Comparison of ENCODE assay signal across 9 cellular contexts in genomic region chr2:201258666-201258999, GRCh38. TPM values are rescaled to one million over a fixed set of nuclear protein-coding genes. Genes with fewer than 3 reads are reported as not detected.
A peak's percentile ranks its signal among the peaks of the same experiment; 100 is the strongest.
DNase-seq lines count a peak whose midpoint lies in the region; ATAC-seq and TF ChIP-seq lines count a peak whose summit lies in the region.
"Had no signal": no experiment of that assay in that cellular context is flagged by ENCODE, and none has a peak within 500 bp of the region (broad histone marks: within the 10 kb centered on the region; RNA-seq: fewer than 3 reads in every experiment).

No MANE protein-coding gene starts in this region.

- intact Hi-C loops in testis (cut with DNase I; ENCODE audit: low total_unique reads) (no loop called here), sciatic nerve (cut with DNase I) (no loop called here)

- H3K36me3 Mint-ChIP-seq in activated CD8-positive, alpha-beta T cell treated with anti-CD3 and anti-CD28 coated beads, Interleukin-2, amount 10 ng/mL, durations not matched to agents 7 days and 5 days (ENCODE audit: low read depth): peaks cover 35% of the 10 kb centered on the region

- H3K4me3 ChIP-seq in iPS-20b (ENCODE audit: low read length): peak overlapping the region; percentile 50; the same call in 1 of the 2 replicates
- H3K4me3 ChIP-seq in testis: peak overlapping the region; percentile 61 to 68

- 1 to 2% methylated on average over 8 of the region's 8 CpGs for WGBS in testis, 2 donors

- ATAC-seq in HG02885 (IDR thresholded peaks at IDR 0.05; ENCODE audit: poor library complexity, unreplicated experiment): peak; percentile 5
- no peak for ATAC-seq in activated CD8-positive, alpha-beta T cell treated with anti-CD3 and anti-CD28 coated beads, Interleukin-2, amount 10 ng/mL, durations not matched to agents 7 days and 5 days
- ATAC-seq in HG03460 (IDR thresholded peaks at IDR 0.05; ENCODE audit: unreplicated experiment): no peak
- ATAC-seq in sciatic nerve: no peak

- H3K4me1 Mint-ChIP-seq in activated CD8-positive, alpha-beta T cell treated with anti-CD3 and anti-CD28 coated beads, Interleukin-2, amount 10 ng/mL, durations not matched to agents 7 days and 5 days (ENCODE audit: low read depth): peaks cover 75% of the 10 kb centered on the region

- peak overlapping the region; percentile 84 for H3K27ac ChIP-seq in C4-2B
- H3K27ac ChIP-seq in iPS-20b (ENCODE audit: low read length): no peak overlapping the region
- peak overlapping the region; percentile 82 to 86 for H3K27ac ChIP-seq in testis

- no peaks in the 10 kb centered on the region for H3K36me3 ChIP-seq in iPS-20b (ENCODE audit: insufficient read depth, low read depth, low read length)
- H3K36me3 ChIP-seq in testis (ENCODE audit: low read depth, missing control alignments): no peaks in the 10 kb centered on the region

- H3K27ac Mint-ChIP-seq in activated CD8-positive, alpha-beta T cell treated with anti-CD3 and anti-CD28 coated beads, Interleukin-2, amount 10 ng/mL, durations not matched to agents 7 days and 5 days: peak overlapping the region; percentile 94

- H3K9ac ChIP-seq in iPS-20b (ENCODE audit: low read depth, low read length): peak overlapping the region; percentile 49

- H3K9me3 Mint-ChIP-seq in activated CD8-positive, alpha-beta T cell treated with anti-CD3 and anti-CD28 coated beads, Interleukin-2, amount 10 ng/mL, durations not matched to agents 7 days and 5 days (ENCODE audit: insufficient read depth): no peaks in the 10 kb centered on the region

- H3K27me3 Mint-ChIP-seq in activated CD8-positive, alpha-beta T cell treated with anti-CD3 and anti-CD28 coated beads, Interleukin-2, amount 10 ng/mL, durations not matched to agents 7 days and 5 days (ENCODE audit: low read depth): no peaks in the 10 kb centered on the region

- H3K4me1 ChIP-seq in iPS-20b (ENCODE audit: insufficient read depth, low read length): peaks cover 25% of the 10 kb centered on the region
- peaks cover 5% of the 10 kb centered on the region for H3K4me1 ChIP-seq in testis

- H3K4me3 Mint-ChIP-seq in activated CD8-positive, alpha-beta T cell treated with anti-CD3 and anti-CD28 coated beads, Interleukin-2, amount 10 ng/mL, durations not matched to agents 7 days and 5 days: peak overlapping the region; percentile 81

- DNase-seq in activated CD8-positive, alpha-beta T cell treated with anti-CD3 and anti-CD28 coated beads, Interleukin-2, amount 10 ng/mL, durations not matched to agents 7 days and 5 days: no peak
- DNase-seq in testis (no peak), sciatic nerve (ENCODE audit: low spot score) (no peak)
- no peak for DNase-seq in stimulated activated CD4-positive, alpha-beta T cell treated with anti-CD3 and anti-CD28 coated beads, Interleukin-2, amount 100 ng/mL, for 24 hours

- H3K27me3 ChIP-seq in iPS-20b (ENCODE audit: insufficient read depth, low read length): no peaks in the 10 kb centered on the region
- no peaks in the 10 kb centered on the region for H3K27me3 ChIP-seq in testis

- CTCF ChIA-PET in activated CD8-positive, alpha-beta T cell treated with anti-CD3 and anti-CD28 coated beads, Interleukin-2, amount 10 ng/mL, durations not matched to agents 7 days and 5 days (lab: Charles Lee): interaction anchor here (0.7 to 5.9 kb wide), 4 partner anchors 22 to 76 kb away, joined by 6 to 100 read pairs (median 7); partner anchors contain the start of gene CASP10

- H3K9me3 ChIP-seq in iPS-20b (ENCODE audit: insufficient read depth, low read depth, low read length) (no peaks in the 10 kb centered on the region), testis (no peaks in the 10 kb centered on the region)

- TF ChIP-seq POLR2A in testis (IDR thresholded peaks at IDR 0.05): no peak

- POLR2A ChIA-PET in activated CD8-positive, alpha-beta T cell treated with anti-CD3 and anti-CD28 coated beads, Interleukin-2, amount 10 ng/mL, durations not matched to agents 7 days and 5 days (lab: Charles Lee): interaction anchor here (0.7 to 13.5 kb wide), 7 partner anchors 16 to 395 kb away, joined by 3 to 221 read pairs (median 6); partner anchors contain the start of genes CASP10, CLK1, NIF3L1 and PPIL3

- TF ChIP-seq CTCF in C4-2B (conservative IDR thresholded peaks at IDR 0.05) (0 out of 2 replicates have a peak, but pooled peaks have one; percentile 3), testis (IDR thresholded peaks at IDR 0.05) (no peak)

RNA-seq across cellular contexts. Expression of gene CASP8, which starts 1.7 kb away (rescaled TPM):
- 10 to 100 TPM; 62.7 to 63.2 TPM for total RNA-seq in activated CD8-positive, alpha-beta T cell treated with anti-CD3 and anti-CD28 coated beads, Interleukin-2, amount 10 ng/mL, durations not matched to agents 7 days and 5 days
- total RNA-seq in testis (10 to 100 TPM in 1 of 2 donors, 1 to 10 TPM in 1; 7.4 to 12.5 TPM), sciatic nerve (12.1 TPM)
- 9.1 TPM for polyA plus RNA-seq in testis (ENCODE audit: insufficient read depth, low read depth, low replicate concordance)
- polyA plus RNA-seq: neural cell had no signal
